26 cellular contexts compared by ENCODE assay signal in genomic region chr3:179555604-179556003, GRCh38.
"Had no signal": no experiment of that assay in that cellular context is flagged by ENCODE, and none has a peak within 500 bp of the region (broad histone marks: within the 10 kb centered on the region; RNA-seq: fewer than 3 reads in every experiment).

No MANE protein-coding gene starts in this region.

- H3K27me3 ChIP-seq: Peyer's patch, SJSA1 had no signal

- H3K9me3 ChIP-seq: Peyer's patch, SJSA1 had no signal

- H3K27ac Mint-ChIP-seq: activated CD4-positive, alpha-beta memory T cell treated with anti-CD3 and anti-CD28 coated beads for 36 hours; activated CD4-positive, alpha-beta T cell treated with anti-CD3 and anti-CD28 coated beads, Interleukin-2, amount 10 ng/mL, durations not matched to agents 7 days and 5 days; activated naive CD4-positive, alpha-beta T cell treated with anti-CD3 and anti-CD28 coated beads for 36 hours; activated naive CD8-positive, alpha-beta T cell; brain; T-helper 1 cell treated with Interleukin-12 subunit alpha and Interleukin-12 subunit beta and Interleukin-4 antibody, amounts not matched to agents 30 μg/mL and 1 μg/mL, for 36 hours had no signal

- H3K4me1 Mint-ChIP-seq: activated CD4-positive, alpha-beta T cell treated with anti-CD3 and anti-CD28 coated beads, Interleukin-2, amount 10 ng/mL, durations not matched to agents 7 days and 5 days had no signal

- H3K9me3 Mint-ChIP-seq: activated CD4-positive, alpha-beta memory T cell treated with anti-CD3 and anti-CD28 coated beads for 36 hours; activated CD4-positive, alpha-beta T cell treated with anti-CD3 and anti-CD28 coated beads, Interleukin-2, amount 10 ng/mL, durations not matched to agents 7 days and 5 days; activated naive CD4-positive, alpha-beta T cell treated with anti-CD3 and anti-CD28 coated beads for 36 hours; activated T-cell treated with anti-CD3 and anti-CD28 coated beads, Interleukin-2, amount 50 U/mL, for 4 hours; brain; T-helper 1 cell treated with Interleukin-12 subunit alpha and Interleukin-12 subunit beta and Interleukin-4 antibody, amounts not matched to agents 30 μg/mL and 1 μg/mL, for 36 hours had no signal

- H3K4me3 Mint-ChIP-seq: activated CD4-positive, alpha-beta memory T cell treated with anti-CD3 and anti-CD28 coated beads for 36 hours; activated CD4-positive, alpha-beta T cell treated with anti-CD3 and anti-CD28 coated beads, Interleukin-2, amount 10 ng/mL, durations not matched to agents 7 days and 5 days; activated naive CD4-positive, alpha-beta T cell treated with anti-CD3 and anti-CD28 coated beads for 36 hours; activated naive CD8-positive, alpha-beta T cell; activated T-cell treated with anti-CD3 and anti-CD28 coated beads, Interleukin-2, amount 50 U/mL, for 4 hours; brain; T-helper 1 cell treated with Interleukin-12 subunit alpha and Interleukin-12 subunit beta and Interleukin-4 antibody, amounts not matched to agents 30 μg/mL and 1 μg/mL, for 36 hours had no signal

- H3K36me3 Mint-ChIP-seq: activated CD4-positive, alpha-beta memory T cell treated with anti-CD3 and anti-CD28 coated beads for 36 hours; activated naive CD8-positive, alpha-beta T cell; brain had no signal

- H3K4me1 ChIP-seq: Peyer's patch had no signal

- H3K4me3 ChIP-seq: Peyer's patch, SJSA1 had no signal

- H3K27me3 Mint-ChIP-seq: activated naive CD8-positive, alpha-beta T cell; brain had no signal

- ATAC-seq: activated T-cell treated with anti-CD3 and anti-CD28 coated beads, Interleukin-2, amount 50 U/mL, for 4 hours; SK-N-SH treated with all-trans-retinoic acid at 6 μM for 48 hours had no signal

- DNase-seq: activated CD4-positive, alpha-beta memory T cell treated with anti-CD3 and anti-CD28 coated beads for 36 hours; activated CD4-positive, alpha-beta T cell treated with anti-CD3 and anti-CD28 coated beads, Interleukin-2, amount 10 ng/mL, durations not matched to agents 7 days and 5 days; activated CD4-positive, CD25-positive, alpha-beta regulatory T cell treated with anti-CD3 and anti-CD28 coated beads, Interleukin-2, amount 50 U/mL, for 72 hours; activated CD8-positive, alpha-beta memory T cell treated with anti-CD3 and anti-CD28 coated beads for 24 hours; activated gamma-delta T cell; activated naive CD4-positive, alpha-beta T cell treated with anti-CD3 and anti-CD28 coated beads for 36 hours; activated T-cell treated with anti-CD3 and anti-CD28 coated beads, Interleukin-2, amount 50 U/mL, for 4 hours; amygdala; KBM-7; NCI-H1092; NCI-H1417; NCI-H1930; NCI-H2107; NCI-H345; NCI-H510A; NCI-H526 treated with DMSO at 0.1 percent for 48 hours; NCI-H82; Peyer's patch; SHP77; SW 1271 had no signal

- H3K27ac ChIP-seq: Peyer's patch, RWPE1, SJSA1 had no signal

- H3K36me3 ChIP-seq: Peyer's patch, SJSA1 had no signal
